1 cellular context compared by ENCODE assay signal in genomic region chr6:130787726-130788500, GRCh38.
TF ChIP-seq lines count a peak whose summit lies in the region.

No MANE protein-coding gene starts in this region.

TF ChIP-seq in H1, 55 proteins besides CTCF, POLR2A, EP300 and RAD21 (continued from another document):
- no peak for TF ChIP-seq SIN3A (conservative IDR thresholded peaks at IDR 0.05 in 1 of 2, IDR thresholded peaks at IDR 0.05 in 1 of 2; ENCODE audit: low read depth in 1 of 2, low read length in 2 of 2)
